ENCODE assay signal across 10 cellular contexts in genomic region chr1:204286323-204286714, GRCh38.
DNase-seq lines count a peak whose midpoint lies in the region; ATAC-seq and TF ChIP-seq lines count a peak whose summit lies in the region.
"Had no signal": no experiment of that assay in that cellular context is flagged by ENCODE, and none has a peak within 500 bp of the region (broad histone marks: within the 10 kb centered on the region; RNA-seq: fewer than 3 reads in every experiment).

No MANE protein-coding gene starts in this region.

- peak overlapping the region; percentile 83 for H3K23ac ChIP-seq in neuronal stem cell (ENCODE audit: low read depth, low read length, poor library complexity)

- DNase-seq in CD4-positive, alpha-beta T cell = no peak
- DNase-seq in neuronal stem cell (ENCODE audit: low spot score) = no peak
- no peak for DNase-seq in ovary
- DNase-seq in NCI-H1092 (lab: John Stamatoyannopoulos, UW) = no peak
- no peak for DNase-seq in esophagus squamous epithelium (lab: John Stamatoyannopoulos, UW)
- no peak for DNase-seq in gastrocnemius medialis
- DNase-seq: activated CD4-positive, CD25-positive, alpha-beta regulatory T cell; HFFc6 had no signal

- no peak overlapping the region for H3K18ac ChIP-seq in neuronal stem cell (ENCODE audit: low read length)

- H3K36me3 ChIP-seq in neuronal stem cell (replicated peaks in 1 of 2; ENCODE audit: control insufficient read depth in 2 of 2, insufficient read depth in 2 of 2, low read length in 2 of 2) = no peaks in the 10 kb centered on the region
- H3K36me3 ChIP-seq in ovary = no peaks in the 10 kb centered on the region
- no peaks in the 10 kb centered on the region for H3K36me3 ChIP-seq in esophagus squamous epithelium
- no peaks in the 10 kb centered on the region for H3K36me3 ChIP-seq in gastrocnemius medialis

- no peak overlapping the region for H2BK15ac ChIP-seq in neuronal stem cell (ENCODE audit: low read length)

- no peak overlapping the region for H2BK5ac ChIP-seq in neuronal stem cell (ENCODE audit: low read length)

- H3K4ac ChIP-seq in neuronal stem cell (ENCODE audit: low read length) = no peak overlapping the region

- CTCF ChIA-PET in CD4-positive, alpha-beta T cell (lab: Charles Lee) = no interaction called here

- peaks cover 16 to 17% of the 10 kb centered on the region in 2 donors for H3K4me1 ChIP-seq in neuronal stem cell (ENCODE audit: control insufficient read depth in 2 of 2, insufficient read depth in 1 of 2, low read depth in 1 of 2, low read length in 2 of 2)
- H3K4me1 ChIP-seq in ovary (ENCODE audit: insufficient read depth) = peaks cover 20% of the 10 kb centered on the region
- H3K4me1 ChIP-seq in esophagus squamous epithelium = peaks cover 3 to 74% (median 24%) of the 10 kb centered on the region in 3 donors
- peaks cover 7 to 8% of the 10 kb centered on the region in 2 donors for H3K4me1 ChIP-seq in gastrocnemius medialis

- H2BK12ac ChIP-seq in neuronal stem cell (ENCODE audit: low read length) = no peak overlapping the region

- TF ChIP-seq CTCF in CD4-positive, alpha-beta T cell (IDR thresholded peaks at IDR 0.05) = peak; percentile 4
- TF ChIP-seq CTCF in ovary (IDR thresholded peaks at IDR 0.05) (no peak), esophagus squamous epithelium (IDR thresholded peaks at IDR 0.05) (no peak), gastrocnemius medialis (IDR thresholded peaks at IDR 0.05 in 4 of 5, conservative IDR thresholded peaks at IDR 0.05 in 1 of 5) (no peak)

- intact Hi-C loops in CD4-positive, alpha-beta T cell (cut with DNase I, micrococcal nuclease) = no loop called here
- intact Hi-C loops in dendritic cell treated with granulocyte-macrophage colony-stimulating factor and Interleukin-4, amounts not matched to agents 40 ng/mL and 50 ng/mL, for 4 days (cut with micrococcal nuclease) = no loop called here
- intact Hi-C loops in ovary (cut with DNase I) (no loop called here), esophagus squamous epithelium (cut with DNase I) (no loop called here), gastrocnemius medialis (cut with DNase I; ENCODE audit: low total_unique reads) (no loop called here)

- peak overlapping the region; percentile 80 for H3K4me3 Mint-ChIP-seq in CD4-positive, alpha-beta T cell
- peak overlapping the region; percentile 49 to 93 (median 83) for H3K4me3 Mint-ChIP-seq in IgD-negative memory B cell
- peak overlapping the region; percentile 76 for H3K4me3 Mint-ChIP-seq in dendritic cell treated with granulocyte-macrophage colony-stimulating factor and Interleukin-4, amounts not matched to agents 40 ng/mL and 50 ng/mL, for 4 days

- in situ Hi-C loops in gastrocnemius medialis (cut with MboI; ENCODE audit: low sequenced_read_pairs in 4 of 4) = no loop called here

- H2BK120ac ChIP-seq in neuronal stem cell (ENCODE audit: low read depth, low read length) = no peak overlapping the region

- no peaks in the 10 kb centered on the region for H3K9me3 Mint-ChIP-seq in CD4-positive, alpha-beta T cell
- no peaks in the 10 kb centered on the region for H3K9me3 Mint-ChIP-seq in IgD-negative memory B cell
- no peaks in the 10 kb centered on the region for H3K9me3 Mint-ChIP-seq in dendritic cell treated with granulocyte-macrophage colony-stimulating factor and Interleukin-4, amounts not matched to agents 40 ng/mL and 50 ng/mL, for 4 days
- H3K9me3 Mint-ChIP-seq: HFFc6 had no signal

- no peak overlapping the region for H3K4me3 ChIP-seq in neuronal stem cell (ENCODE audit: low read length in 2 of 2)
- H3K4me3 ChIP-seq in ovary = no peak overlapping the region
- no peak overlapping the region for H3K4me3 ChIP-seq in esophagus squamous epithelium
- no peak overlapping the region for H3K4me3 ChIP-seq in gastrocnemius medialis

- peak overlapping the region; percentile 60 for H2AK5ac ChIP-seq in neuronal stem cell (ENCODE audit: low read depth, low read length)

- no peaks in the 10 kb centered on the region for H3K36me3 Mint-ChIP-seq in CD4-positive, alpha-beta T cell (ENCODE audit: low read depth)
- peaks cover 3% of the 10 kb centered on the region for H3K36me3 Mint-ChIP-seq in IgD-negative memory B cell
- H3K36me3 Mint-ChIP-seq in dendritic cell treated with granulocyte-macrophage colony-stimulating factor and Interleukin-4, amounts not matched to agents 40 ng/mL and 50 ng/mL, for 4 days (ENCODE audit: low read depth) = no peaks in the 10 kb centered on the region

- no peak overlapping the region for H4K8ac ChIP-seq in neuronal stem cell (ENCODE audit: low read depth, low read length)

- peaks cover 11% of the 10 kb centered on the region for H3K27me3 Mint-ChIP-seq in CD4-positive, alpha-beta T cell
- H3K27me3 Mint-ChIP-seq in IgD-negative memory B cell = peaks cover 18% of the 10 kb centered on the region
- peaks cover 3% of the 10 kb centered on the region for H3K27me3 Mint-ChIP-seq in dendritic cell treated with granulocyte-macrophage colony-stimulating factor and Interleukin-4, amounts not matched to agents 40 ng/mL and 50 ng/mL, for 4 days

- no peak overlapping the region for H3K4me2 ChIP-seq in neuronal stem cell (ENCODE audit: insufficient read depth, low read length, poor library complexity, severe bottlenecking)

- H3K27ac ChIP-seq in CD4-positive, alpha-beta T cell (ENCODE audit: low read depth, low read length) = no peak overlapping the region
- H3K27ac ChIP-seq in neuronal stem cell (replicated peaks; ENCODE audit: low read length) (no peak overlapping the region), ovary (no peak overlapping the region), esophagus squamous epithelium (peak overlapping the region in 2 of 4 donors; percentile 45 to 74), gastrocnemius medialis (peak overlapping the region in 1 of 4 donors; percentile 18)

- no CpG with 5 or more reads among the region's 5 CpGs for WGBS in neuronal stem cell (ENCODE audit: extremely low coverage in 2 of 2, insufficient read length in 2 of 2, insufficient replicate concordance in 1 of 2), 2 donors
- WGBS in ovary, 3 donors = 95 to 98% (median 97%) methylated on average over 5 of the region's 5 CpGs
- 71 to 80% methylated on average over 4 to 5 of the region's 5 CpGs for WGBS in esophagus squamous epithelium, 2 donors

- H3K27me3 ChIP-seq in CD4-positive, alpha-beta T cell (ENCODE audit: control insufficient read depth, insufficient read depth, low read length) = no peaks in the 10 kb centered on the region
- H3K27me3 ChIP-seq in neuronal stem cell (ENCODE audit: control insufficient read depth in 3 of 3, insufficient read depth in 3 of 3, low read depth in 1 of 3, low read length in 3 of 3) = peaks cover 0 to 2% (median 0%) of the 10 kb centered on the region in 3 experiments
- no peaks in the 10 kb centered on the region for H3K27me3 ChIP-seq in ovary
- peaks cover 0 to 45% (median 0%) of the 10 kb centered on the region in 4 donors for H3K27me3 ChIP-seq in esophagus squamous epithelium
- peaks cover 0 to 12% (median 4%) of the 10 kb centered on the region in 3 donors for H3K27me3 ChIP-seq in gastrocnemius medialis

- peaks cover 32% of the 10 kb centered on the region for H3K4me1 Mint-ChIP-seq in CD4-positive, alpha-beta T cell (ENCODE audit: low read depth)
- H3K4me1 Mint-ChIP-seq in IgD-negative memory B cell = peaks cover 11 to 17% (median 14%) of the 10 kb centered on the region in 3 donors
- H3K4me1 Mint-ChIP-seq in dendritic cell treated with granulocyte-macrophage colony-stimulating factor and Interleukin-4, amounts not matched to agents 40 ng/mL and 50 ng/mL, for 4 days (ENCODE audit: low read depth) = peaks cover 64% of the 10 kb centered on the region

- no peak for TF ChIP-seq EP300 in ovary (IDR thresholded peaks at IDR 0.05)

- H3K9me3 ChIP-seq in CD4-positive, alpha-beta T cell (ENCODE audit: control insufficient read depth, low read length) = no peaks in the 10 kb centered on the region
- no peaks in the 10 kb centered on the region for H3K9me3 ChIP-seq in neuronal stem cell (replicated peaks in 1 of 2; ENCODE audit: control insufficient read depth in 2 of 2, insufficient read depth in 1 of 2, low read depth in 1 of 2, low read length in 2 of 2)
- no peaks in the 10 kb centered on the region for H3K9me3 ChIP-seq in ovary
- H3K9me3 ChIP-seq in esophagus squamous epithelium = no peaks in the 10 kb centered on the region
- no peaks in the 10 kb centered on the region for H3K9me3 ChIP-seq in gastrocnemius medialis

- H4K91ac ChIP-seq in neuronal stem cell (ENCODE audit: low read depth, low read length, poor library complexity) = no peak overlapping the region

- no peaks in the 10 kb centered on the region for H3K79me1 ChIP-seq in neuronal stem cell (ENCODE audit: low read depth, low read length)

- POLR2A ChIA-PET in CD4-positive, alpha-beta T cell (lab: Charles Lee) = no interaction called here

- TF ChIP-seq POLR2A in ovary (IDR thresholded peaks at IDR 0.05) (no peak), esophagus squamous epithelium (IDR thresholded peaks at IDR 0.05) (no peak), gastrocnemius medialis (IDR thresholded peaks at IDR 0.05) (no peak)

- no peak overlapping the region for H2AFZ ChIP-seq in neuronal stem cell (ENCODE audit: low read length)

- ATAC-seq in CD4-positive, alpha-beta T cell (ENCODE audit: poor library complexity) = no peak
- ATAC-seq in gastrocnemius medialis = no peak

- peak overlapping the region; percentile 85 for H3K27ac Mint-ChIP-seq in CD4-positive, alpha-beta T cell
- peak overlapping the region in 1 of 3 donors; percentile 38 for H3K27ac Mint-ChIP-seq in IgD-negative memory B cell
- H3K27ac Mint-ChIP-seq in dendritic cell treated with granulocyte-macrophage colony-stimulating factor and Interleukin-4, amounts not matched to agents 40 ng/mL and 50 ng/mL, for 4 days = peak overlapping the region; percentile 92

- H3K9ac ChIP-seq in neuronal stem cell (ENCODE audit: low read depth, low read length, poor library complexity) = no peak overlapping the region

- H3K14ac ChIP-seq in neuronal stem cell (ENCODE audit: low read length) = no peak overlapping the region
